In genomic region chr1:52634111-52634510, GRCh38 we compare ENCODE assay signal across 17 cellular contexts. TPM values are rescaled to one million over a fixed set of nuclear protein-coding genes. Genes with fewer than 3 reads are reported as not detected.
DNase-seq lines count a peak whose midpoint lies in the region; ATAC-seq lines count a peak whose summit lies in the region.
"Had no signal": no experiment of that assay in that cellular context is flagged by ENCODE, and none has a peak within 500 bp of the region (broad histone marks: within the 10 kb centered on the region; RNA-seq: fewer than 3 reads in every experiment).

No MANE protein-coding gene starts in this region.

- CTCF ChIA-PET in activated CD4-positive, alpha-beta T cell treated with anti-CD3 and anti-CD28 coated beads, Interleukin-2, amount 10 ng/mL, durations not matched to agents 7 days and 5 days (lab: Charles Lee) = interaction anchor here (0.6 to 1.4 kb wide), 4 partner anchors 10 to 266 kb away, joined by 3 to 5 read pairs (median 4); no protein-coding TSS in a partner anchor

- H3K9me3 ChIP-seq in effector memory CD4-positive, alpha-beta T cell (ENCODE audit: control insufficient read depth, low read length) = no peaks in the 10 kb centered on the region
- H3K9me3 ChIP-seq: breast epithelium, tibial artery had no signal

- H3K4me1 ChIP-seq in effector memory CD4-positive, alpha-beta T cell (ENCODE audit: control insufficient read depth, insufficient read depth, low read length, poor library complexity, severe bottlenecking) = peaks cover 65% of the 10 kb centered on the region

- peak overlapping the region; percentile 73 for H3K4me3 Mint-ChIP-seq in activated CD4-positive, alpha-beta T cell treated with anti-CD3 and anti-CD28 coated beads, Interleukin-2, amount 10 ng/mL, durations not matched to agents 7 days and 5 days

- POLR2A ChIA-PET in activated CD4-positive, alpha-beta T cell treated with anti-CD3 and anti-CD28 coated beads, Interleukin-2, amount 10 ng/mL, durations not matched to agents 7 days and 5 days (lab: Charles Lee) = no interaction called here

- H3K27ac Mint-ChIP-seq in activated CD4-positive, alpha-beta T cell treated with anti-CD3 and anti-CD28 coated beads, Interleukin-2, amount 10 ng/mL, durations not matched to agents 7 days and 5 days = peak overlapping the region; percentile 87

- no peaks in the 10 kb centered on the region for H3K27me3 ChIP-seq in effector memory CD4-positive, alpha-beta T cell (replicated peaks; ENCODE audit: control insufficient read depth, insufficient read depth, low read length, poor library complexity, severe bottlenecking)

- no peaks in the 10 kb centered on the region for H3K36me3 ChIP-seq in effector memory CD4-positive, alpha-beta T cell (ENCODE audit: control insufficient read depth, insufficient read depth, low read length)
- H3K36me3 ChIP-seq: breast epithelium, tibial artery had no signal

- peak; percentile 53 for DNase-seq in SIG-M5 treated with dmso at 0.1 percent for 504 hours (lab: John Stamatoyannopoulos, UW; ENCODE audit: unreplicated experiment)
- no peak for DNase-seq in SIG-M5 (lab: John Stamatoyannopoulos, UW)
- no peak for DNase-seq in activated CD4-positive, alpha-beta T cell treated with anti-CD3 and anti-CD28 coated beads, Interleukin-2, amount 10 ng/mL, durations not matched to agents 7 days and 5 days
- DNase-seq in effector memory CD4-positive, alpha-beta T cell = no peak
- DNase-seq in stimulated activated CD4-positive, alpha-beta T cell treated with anti-CD3 and anti-CD28 coated beads, Interleukin-4, amount 100 ng/mL, for 1 hour = peak; percentile 6
- no peak for DNase-seq in kidney glomerular epithelial cell (lab: John Stamatoyannopoulos, UW)
- no peak for DNase-seq in posterior vena cava (ENCODE audit: low spot score)
- DNase-seq: 8988T, DMS 273 treated with DMSO at 0.1 percent for 48 hours, NCI-H2171 treated with DMSO at 0.1 percent for 48 hours, PC-9, tibial artery had no signal

- H3K27me3 Mint-ChIP-seq in activated CD4-positive, alpha-beta T cell treated with anti-CD3 and anti-CD28 coated beads, Interleukin-2, amount 10 ng/mL, durations not matched to agents 7 days and 5 days = peaks cover 5% of the 10 kb centered on the region

- peaks cover 14% of the 10 kb centered on the region for H3K9me3 Mint-ChIP-seq in activated CD4-positive, alpha-beta T cell treated with anti-CD3 and anti-CD28 coated beads, Interleukin-2, amount 10 ng/mL, durations not matched to agents 7 days and 5 days

- H3K36me3 Mint-ChIP-seq in activated CD4-positive, alpha-beta T cell treated with anti-CD3 and anti-CD28 coated beads, Interleukin-2, amount 10 ng/mL, durations not matched to agents 7 days and 5 days (ENCODE audit: low read depth) = peaks cover 28% of the 10 kb centered on the region

- intact Hi-C loops in posterior vena cava (cut with DNase I) = no loop called here

- peaks cover 69% of the 10 kb centered on the region for H3K4me1 Mint-ChIP-seq in activated CD4-positive, alpha-beta T cell treated with anti-CD3 and anti-CD28 coated beads, Interleukin-2, amount 10 ng/mL, durations not matched to agents 7 days and 5 days

- peak overlapping the region; percentile 87 for H3K27ac ChIP-seq in effector memory CD4-positive, alpha-beta T cell (ENCODE audit: insufficient read depth, low read length, poor library complexity, severe bottlenecking)
- H3K27ac ChIP-seq: breast epithelium, hepatocyte, PC-9, tibial artery had no signal

- peak overlapping the region; percentile 52 for H3K4me3 ChIP-seq in effector memory CD4-positive, alpha-beta T cell (ENCODE audit: insufficient read depth, low read depth, low read length, poor library complexity, severe bottlenecking)
- H3K4me3 ChIP-seq: lung, PC-9 had no signal

- ATAC-seq in GM21529 (IDR thresholded peaks at IDR 0.05; ENCODE audit: unreplicated experiment) = no peak

RNA-seq across cellular contexts. Expression of gene SHISAL2A, which starts 1.1 kb away (rescaled TPM):
- 1 to 10 TPM; 8.2 TPM for total RNA-seq in activated CD4-positive, alpha-beta T cell treated with anti-CD3 and anti-CD28 coated beads, Interleukin-2, amount 10 ng/mL, durations not matched to agents 7 days and 5 days
- total RNA-seq in posterior vena cava = under 1 TPM in 1 of 2 donors, not detected in 1; 0.14 TPM
- total RNA-seq: M059J, PC-9 had no signal

RNA-seq across cellular contexts. Expression of gene GPX7, which starts 31.9 kb away (rescaled TPM):
- 10 to 100 TPM; 20.3 to 22.8 TPM for total RNA-seq in activated CD4-positive, alpha-beta T cell treated with anti-CD3 and anti-CD28 coated beads, Interleukin-2, amount 10 ng/mL, durations not matched to agents 7 days and 5 days
- total RNA-seq in posterior vena cava = 10 to 100 TPM in 1 of 2 donors, 1 to 10 TPM in 1; 8.1 to 12.1 TPM
- total RNA-seq: PC-9 had no signal

Comparison
In these comparisons a context has a peak if more than half of its experiments do, and no peak if none do; other contexts are left out.
1. DNase-seq: peak in SIG-M5 treated with dmso at 0.1 percent for 504 hours (single experiment) and stimulated activated CD4-positive, alpha-beta T cell treated with anti-CD3 and anti-CD28 coated beads, Interleukin-4, amount 100 ng/mL, for 1 hour (single experiment); none in SIG-M5 (single experiment), activated CD4-positive, alpha-beta T cell treated with anti-CD3 and anti-CD28 coated beads, Interleukin-2, amount 10 ng/mL, durations not matched to agents 7 days and 5 days (single experiment), effector memory CD4-positive, alpha-beta T cell (0 of 3), kidney glomerular epithelial cell (single experiment) and posterior vena cava (single experiment).
2. RNA of gene SHISAL2A, which starts 1.1 kb away (total RNA-seq): 8.2 TPM in activated CD4-positive, alpha-beta T cell treated with anti-CD3 and anti-CD28 coated beads, Interleukin-2, amount 10 ng/mL, durations not matched to agents 7 days and 5 days; 0.14 TPM in posterior vena cava; every median in the first group is over 4 times any median in the second.